In the genomic region with DNA sequence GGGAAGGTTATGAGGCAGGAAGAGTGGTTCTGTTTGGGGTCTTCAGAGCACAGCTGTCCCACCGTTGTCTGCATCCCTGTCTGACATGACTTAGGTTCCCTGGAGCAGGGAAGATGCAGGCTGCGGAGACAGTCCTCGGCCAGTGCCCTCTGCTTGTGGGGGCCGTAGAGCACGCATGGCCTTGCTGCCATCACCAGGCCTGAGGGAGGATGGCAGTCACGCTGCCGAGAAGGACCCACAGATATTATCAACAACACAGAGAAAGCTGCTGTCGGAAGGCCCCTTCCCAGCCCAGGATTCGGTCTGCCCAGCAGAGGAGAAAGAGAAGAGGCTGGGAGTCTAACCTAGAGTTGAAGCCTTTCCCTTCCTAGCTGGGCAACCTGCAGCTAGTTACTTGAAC, we compare ENCODE assay signal across 1 cellular context.
A peak's percentile ranks its signal among the peaks of the same experiment; 100 is the strongest.
TF ChIP-seq lines count a peak whose summit lies in the region.

No MANE protein-coding gene starts in this region.

TF ChIP-seq in HepG2, 621 proteins besides CTCF, POLR2A, EP300 and RAD21:
- TF ChIP-seq, protein P1, sequence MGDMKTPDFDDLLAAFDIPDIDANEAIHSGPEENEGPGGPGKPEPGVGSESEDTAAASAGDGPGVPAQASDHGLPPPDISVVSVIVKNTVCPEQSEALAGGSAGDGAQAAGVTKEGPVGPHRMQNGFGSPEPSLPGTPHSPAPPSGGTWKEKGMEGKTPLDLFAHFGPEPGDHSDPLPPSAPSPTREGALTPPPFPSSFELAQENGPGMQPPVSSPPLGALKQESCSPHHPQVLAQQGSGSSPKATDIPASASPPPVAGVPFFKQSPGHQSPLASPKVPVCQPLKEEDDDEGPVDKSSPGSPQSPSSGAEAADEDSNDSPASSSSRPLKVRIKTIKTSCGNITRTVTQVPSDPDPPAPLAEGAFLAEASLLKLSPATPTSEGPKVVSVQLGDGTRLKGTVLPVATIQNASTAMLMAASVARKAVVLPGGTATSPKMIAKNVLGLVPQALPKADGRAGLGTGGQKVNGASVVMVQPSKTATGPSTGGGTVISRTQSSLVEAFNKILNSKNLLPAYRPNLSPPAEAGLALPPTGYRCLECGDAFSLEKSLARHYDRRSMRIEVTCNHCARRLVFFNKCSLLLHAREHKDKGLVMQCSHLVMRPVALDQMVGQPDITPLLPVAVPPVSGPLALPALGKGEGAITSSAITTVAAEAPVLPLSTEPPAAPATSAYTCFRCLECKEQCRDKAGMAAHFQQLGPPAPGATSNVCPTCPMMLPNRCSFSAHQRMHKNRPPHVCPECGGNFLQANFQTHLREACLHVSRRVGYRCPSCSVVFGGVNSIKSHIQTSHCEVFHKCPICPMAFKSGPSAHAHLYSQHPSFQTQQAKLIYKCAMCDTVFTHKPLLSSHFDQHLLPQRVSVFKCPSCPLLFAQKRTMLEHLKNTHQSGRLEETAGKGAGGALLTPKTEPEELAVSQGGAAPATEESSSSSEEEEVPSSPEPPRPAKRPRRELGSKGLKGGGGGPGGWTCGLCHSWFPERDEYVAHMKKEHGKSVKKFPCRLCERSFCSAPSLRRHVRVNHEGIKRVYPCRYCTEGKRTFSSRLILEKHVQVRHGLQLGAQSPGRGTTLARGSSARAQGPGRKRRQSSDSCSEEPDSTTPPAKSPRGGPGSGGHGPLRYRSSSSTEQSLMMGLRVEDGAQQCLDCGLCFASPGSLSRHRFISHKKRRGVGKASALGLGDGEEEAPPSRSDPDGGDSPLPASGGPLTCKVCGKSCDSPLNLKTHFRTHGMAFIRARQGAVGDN (CRISPR knock-in tag; IDR thresholded peaks at IDR 0.05), result peak; percentile 20; the same call in 1 of the 2 replicates
- TF ChIP-seq FOSL2 (CRISPR knock-in tag; IDR thresholded peaks at IDR 0.05) (no peak), STAG1 (CRISPR knock-in tag; IDR thresholded peaks at IDR 0.05) (peak; percentile 74), SMC3 (IDR thresholded peaks at IDR 0.05; ENCODE audit: low read length) (peak; percentile 7; the same call in 1 of the 2 replicates), MAZ (IDR thresholded peaks at IDR 0.05; ENCODE audit: borderline replicate concordance, low read depth, low read length) (0 out of 2 replicates have a peak, but pooled peaks have one; percentile 18), MAZ (CRISPR knock-in tag; IDR thresholded peaks at IDR 0.05; ENCODE audit: low read depth) (no peak)
